ENCODE assay signal across 18 cellular contexts in the genomic region with DNA sequence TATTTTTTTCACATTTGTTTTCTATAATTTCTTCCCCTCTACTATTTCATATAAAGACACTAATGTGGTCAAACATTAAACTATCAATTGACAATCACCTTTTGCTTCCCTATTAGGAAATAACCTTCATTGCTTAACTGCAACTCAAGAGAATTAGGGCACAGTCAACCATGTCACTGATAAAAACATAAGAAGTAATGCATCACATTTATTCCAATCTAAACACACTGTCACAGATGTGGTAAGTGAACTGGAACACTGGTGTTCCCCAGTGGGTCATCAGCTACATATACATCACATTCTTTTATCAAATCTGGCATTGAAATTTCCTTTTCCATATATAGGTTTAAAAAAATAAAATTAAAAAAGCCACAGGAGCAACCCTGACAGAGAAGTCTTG. TPM values are rescaled to one million over a fixed set of nuclear protein-coding genes. Genes with fewer than 3 reads are reported as not detected.
"Had no signal": no experiment of that assay in that cellular context is flagged by ENCODE, and none has a peak within 500 bp of the region (broad histone marks: within the 10 kb centered on the region; RNA-seq: fewer than 3 reads in every experiment).

No MANE protein-coding gene starts in this region.

- H3K27ac Mint-ChIP-seq: activated CD8-positive, alpha-beta T cell treated with anti-CD3 and anti-CD28 coated beads for 36 hours; activated naive CD4-positive, alpha-beta T cell treated with anti-CD3 and anti-CD28 coated beads, Interleukin-2, amount 50 U/mL, for 24 hours; T-helper 17 cell had no signal

- H3K4me3 ChIP-seq: colonic mucosa, suprapubic skin had no signal

- ATAC-seq: activated CD8-positive, alpha-beta T cell treated with anti-CD3 and anti-CD28 coated beads for 36 hours; foreskin keratinocyte; lower lobe of right lung; right cardiac atrium; stimulated activated naive CD8-positive, alpha-beta T cell treated with anti-CD3 and anti-CD28 coated beads, Interleukin-15, Interleukin-2, amounts not matched to agents 100 U/mL and 50 U/mL, for 24 hours; T-helper 17 cell had no signal

- H3K4me1 ChIP-seq: foreskin keratinocyte had no signal

- H3K9me3 ChIP-seq: adrenal gland, colonic mucosa, lower lobe of right lung, suprapubic skin, upper lobe of left lung had no signal

- H3K27ac ChIP-seq: colonic mucosa, foreskin keratinocyte, skin epidermis, suprapubic skin, upper lobe of left lung had no signal

- DNase-seq: activated CD4-positive, alpha-beta T cell treated with anti-CD3 and anti-CD28 coated beads for 4 hours; activated CD8-positive, alpha-beta memory T cell treated with anti-CD3 and anti-CD28 coated beads, Interleukin-2, amount 50 U/mL, for 4 hours; activated CD8-positive, alpha-beta T cell treated with anti-CD3 and anti-CD28 coated beads for 36 hours; activated effector memory CD4-positive, alpha-beta T cell treated with anti-CD3 and anti-CD28 coated beads, Interleukin-2, amount 50 U/mL, for 16 hours; activated T-cell treated with anti-CD3 and anti-CD28 coated beads, Interleukin-2, amount 50 U/mL, for 48 hours; adrenal gland; colonic mucosa; foreskin keratinocyte; glutamatergic neuron; kidney glomerular epithelial cell; lower lobe of right lung; right cardiac atrium; stimulated activated naive CD8-positive, alpha-beta T cell treated with anti-CD3 and anti-CD28 coated beads, Interleukin-15, Interleukin-2, amounts not matched to agents 100 U/mL and 50 U/mL, for 24 hours; T-helper 17 cell; upper lobe of left lung had no signal

- H3K4me3 Mint-ChIP-seq: activated CD8-positive, alpha-beta T cell treated with anti-CD3 and anti-CD28 coated beads for 36 hours; activated naive CD4-positive, alpha-beta T cell treated with anti-CD3 and anti-CD28 coated beads, Interleukin-2, amount 50 U/mL, for 24 hours; T-helper 17 cell had no signal

- H3K36me3 Mint-ChIP-seq: activated naive CD4-positive, alpha-beta T cell treated with anti-CD3 and anti-CD28 coated beads, Interleukin-2, amount 50 U/mL, for 24 hours had no signal

- H3K4me1 Mint-ChIP-seq: activated naive CD4-positive, alpha-beta T cell treated with anti-CD3 and anti-CD28 coated beads, Interleukin-2, amount 50 U/mL, for 24 hours had no signal

- H3K9me3 Mint-ChIP-seq: activated CD8-positive, alpha-beta T cell treated with anti-CD3 and anti-CD28 coated beads for 36 hours; activated naive CD4-positive, alpha-beta T cell treated with anti-CD3 and anti-CD28 coated beads, Interleukin-2, amount 50 U/mL, for 24 hours had no signal

- H3K36me3 ChIP-seq: adrenal gland, colonic mucosa, lower lobe of right lung, suprapubic skin, upper lobe of left lung had no signal

RNA-seq across cellular contexts. Expression of a gene that starts 3.7 kb away (rescaled TPM):
- total RNA-seq: activated CD8-positive, alpha-beta T cell treated with anti-CD3 and anti-CD28 coated beads for 36 hours; foreskin keratinocyte; T-helper 17 cell had no signal
- polyA plus RNA-seq: foreskin keratinocyte had no signal
